In genomic region chr1:156054500-156055342, GRCh38 we compare ENCODE assay signal across 1 cellular context.
TF ChIP-seq lines count a peak whose summit lies in the region.

TSS of gene LAMTOR2 (plus strand) at chr1:156054782. CDS start at chr1:156054890, 108 bp downstream.

TF ChIP-seq in HepG2, 621 proteins besides CTCF, POLR2A, EP300 and RAD21 (continued from another document and continues in another):
- peak; percentile 68; the same call in 1 of the 2 replicates for TF ChIP-seq YEATS4 (CRISPR knock-in tag; IDR thresholded peaks at IDR 0.05; ENCODE audit: borderline replicate concordance)
- TF ChIP-seq FOXO1 (CRISPR knock-in tag; IDR thresholded peaks at IDR 0.05), result no peak
- no peak for TF ChIP-seq TAF15 (IDR thresholded peaks at IDR 0.05; ENCODE audit: low read depth, low read length, poor library complexity, severe bottlenecking)
- TF ChIP-seq, protein P1, sequence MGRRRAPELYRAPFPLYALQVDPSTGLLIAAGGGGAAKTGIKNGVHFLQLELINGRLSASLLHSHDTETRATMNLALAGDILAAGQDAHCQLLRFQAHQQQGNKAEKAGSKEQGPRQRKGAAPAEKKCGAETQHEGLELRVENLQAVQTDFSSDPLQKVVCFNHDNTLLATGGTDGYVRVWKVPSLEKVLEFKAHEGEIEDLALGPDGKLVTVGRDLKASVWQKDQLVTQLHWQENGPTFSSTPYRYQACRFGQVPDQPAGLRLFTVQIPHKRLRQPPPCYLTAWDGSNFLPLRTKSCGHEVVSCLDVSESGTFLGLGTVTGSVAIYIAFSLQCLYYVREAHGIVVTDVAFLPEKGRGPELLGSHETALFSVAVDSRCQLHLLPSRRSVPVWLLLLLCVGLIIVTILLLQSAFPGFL (CRISPR knock-in tag; IDR thresholded peaks at IDR 0.05), result no peak
- no peak for TF ChIP-seq CEBPZ (IDR thresholded peaks at IDR 0.05; ENCODE audit: low read length)
- TF ChIP-seq NAIF1 (CRISPR knock-in tag; IDR thresholded peaks at IDR 0.05; ENCODE audit: borderline replicate concordance), result no peak
- peak; percentile 73; the same call in 1 of the 2 replicates for TF ChIP-seq ZNF619 (CRISPR knock-in tag; IDR thresholded peaks at IDR 0.05)
- TF ChIP-seq KMT2A (CRISPR knock-in tag; IDR thresholded peaks at IDR 0.05), result peak; percentile 23; the same call in 1 of the 2 replicates
- TF ChIP-seq, protein P2, sequence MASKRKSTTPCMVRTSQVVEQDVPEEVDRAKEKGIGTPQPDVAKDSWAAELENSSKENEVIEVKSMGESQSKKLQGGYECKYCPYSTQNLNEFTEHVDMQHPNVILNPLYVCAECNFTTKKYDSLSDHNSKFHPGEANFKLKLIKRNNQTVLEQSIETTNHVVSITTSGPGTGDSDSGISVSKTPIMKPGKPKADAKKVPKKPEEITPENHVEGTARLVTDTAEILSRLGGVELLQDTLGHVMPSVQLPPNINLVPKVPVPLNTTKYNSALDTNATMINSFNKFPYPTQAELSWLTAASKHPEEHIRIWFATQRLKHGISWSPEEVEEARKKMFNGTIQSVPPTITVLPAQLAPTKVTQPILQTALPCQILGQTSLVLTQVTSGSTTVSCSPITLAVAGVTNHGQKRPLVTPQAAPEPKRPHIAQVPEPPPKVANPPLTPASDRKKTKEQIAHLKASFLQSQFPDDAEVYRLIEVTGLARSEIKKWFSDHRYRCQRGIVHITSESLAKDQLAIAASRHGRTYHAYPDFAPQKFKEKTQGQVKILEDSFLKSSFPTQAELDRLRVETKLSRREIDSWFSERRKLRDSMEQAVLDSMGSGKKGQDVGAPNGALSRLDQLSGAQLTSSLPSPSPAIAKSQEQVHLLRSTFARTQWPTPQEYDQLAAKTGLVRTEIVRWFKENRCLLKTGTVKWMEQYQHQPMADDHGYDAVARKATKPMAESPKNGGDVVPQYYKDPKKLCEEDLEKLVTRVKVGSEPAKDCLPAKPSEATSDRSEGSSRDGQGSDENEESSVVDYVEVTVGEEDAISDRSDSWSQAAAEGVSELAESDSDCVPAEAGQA (IDR thresholded peaks at IDR 0.05; ENCODE audit: low read depth), result no peak
- TF ChIP-seq, protein P2 (CRISPR knock-in tag; IDR thresholded peaks at IDR 0.05; ENCODE audit: borderline replicate concordance), result no peak
- TF ChIP-seq NFATC3 (CRISPR knock-in tag; IDR thresholded peaks at IDR 0.05), result peak; percentile 60; the same call in 1 of the 2 replicates
- TF ChIP-seq ATAD3A (CRISPR knock-in tag; IDR thresholded peaks at IDR 0.05), result no peak
- no peak for TF ChIP-seq ZNF790 (CRISPR knock-in tag; IDR thresholded peaks at IDR 0.05; ENCODE audit: borderline replicate concordance)
- no peak for TF ChIP-seq ETS1 (CRISPR knock-in tag; IDR thresholded peaks at IDR 0.05)
- TF ChIP-seq ZNF546 (CRISPR knock-in tag; conservative IDR thresholded peaks at IDR 0.05), result no peak; the same call in 1 of the 2 replicates
- TF ChIP-seq MTA3 (CRISPR knock-in tag; IDR thresholded peaks at IDR 0.05), result no peak
- TF ChIP-seq ZNF737 (CRISPR knock-in tag; IDR thresholded peaks at IDR 0.05; ENCODE audit: borderline replicate concordance), result no peak
- TF ChIP-seq KLF6 (CRISPR knock-in tag; IDR thresholded peaks at IDR 0.05), result no peak
- TF ChIP-seq, protein P3, sequence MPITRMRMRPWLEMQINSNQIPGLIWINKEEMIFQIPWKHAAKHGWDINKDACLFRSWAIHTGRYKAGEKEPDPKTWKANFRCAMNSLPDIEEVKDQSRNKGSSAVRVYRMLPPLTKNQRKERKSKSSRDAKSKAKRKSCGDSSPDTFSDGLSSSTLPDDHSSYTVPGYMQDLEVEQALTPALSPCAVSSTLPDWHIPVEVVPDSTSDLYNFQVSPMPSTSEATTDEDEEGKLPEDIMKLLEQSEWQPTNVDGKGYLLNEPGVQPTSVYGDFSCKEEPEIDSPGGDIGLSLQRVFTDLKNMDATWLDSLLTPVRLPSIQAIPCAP (CRISPR knock-in tag; IDR thresholded peaks at IDR 0.05; ENCODE audit: low read depth), result no peak
- TF ChIP-seq, protein P4, sequence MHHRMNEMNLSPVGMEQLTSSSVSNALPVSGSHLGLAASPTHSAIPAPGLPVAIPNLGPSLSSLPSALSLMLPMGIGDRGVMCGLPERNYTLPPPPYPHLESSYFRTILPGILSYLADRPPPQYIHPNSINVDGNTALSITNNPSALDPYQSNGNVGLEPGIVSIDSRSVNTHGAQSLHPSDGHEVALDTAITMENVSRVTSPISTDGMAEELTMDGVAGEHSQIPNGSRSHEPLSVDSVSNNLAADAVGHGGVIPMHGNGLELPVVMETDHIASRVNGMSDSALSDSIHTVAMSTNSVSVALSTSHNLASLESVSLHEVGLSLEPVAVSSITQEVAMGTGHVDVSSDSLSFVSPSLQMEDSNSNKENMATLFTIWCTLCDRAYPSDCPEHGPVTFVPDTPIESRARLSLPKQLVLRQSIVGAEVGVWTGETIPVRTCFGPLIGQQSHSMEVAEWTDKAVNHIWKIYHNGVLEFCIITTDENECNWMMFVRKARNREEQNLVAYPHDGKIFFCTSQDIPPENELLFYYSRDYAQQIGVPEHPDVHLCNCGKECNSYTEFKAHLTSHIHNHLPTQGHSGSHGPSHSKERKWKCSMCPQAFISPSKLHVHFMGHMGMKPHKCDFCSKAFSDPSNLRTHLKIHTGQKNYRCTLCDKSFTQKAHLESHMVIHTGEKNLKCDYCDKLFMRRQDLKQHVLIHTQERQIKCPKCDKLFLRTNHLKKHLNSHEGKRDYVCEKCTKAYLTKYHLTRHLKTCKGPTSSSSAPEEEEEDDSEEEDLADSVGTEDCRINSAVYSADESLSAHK (CRISPR knock-in tag; IDR thresholded peaks at IDR 0.05; ENCODE audit: borderline replicate concordance), result no peak
- no peak for TF ChIP-seq ZNF337 (CRISPR knock-in tag; IDR thresholded peaks at IDR 0.05; ENCODE audit: borderline replicate concordance, low read depth)
- no peak for TF ChIP-seq TOPORS (CRISPR knock-in tag; IDR thresholded peaks at IDR 0.05)
- TF ChIP-seq MYNN (CRISPR knock-in tag; IDR thresholded peaks at IDR 0.05; ENCODE audit: low read depth), result no peak
- no peak for TF ChIP-seq NBN (conservative IDR thresholded peaks at IDR 0.05)
- TF ChIP-seq, protein P5, sequence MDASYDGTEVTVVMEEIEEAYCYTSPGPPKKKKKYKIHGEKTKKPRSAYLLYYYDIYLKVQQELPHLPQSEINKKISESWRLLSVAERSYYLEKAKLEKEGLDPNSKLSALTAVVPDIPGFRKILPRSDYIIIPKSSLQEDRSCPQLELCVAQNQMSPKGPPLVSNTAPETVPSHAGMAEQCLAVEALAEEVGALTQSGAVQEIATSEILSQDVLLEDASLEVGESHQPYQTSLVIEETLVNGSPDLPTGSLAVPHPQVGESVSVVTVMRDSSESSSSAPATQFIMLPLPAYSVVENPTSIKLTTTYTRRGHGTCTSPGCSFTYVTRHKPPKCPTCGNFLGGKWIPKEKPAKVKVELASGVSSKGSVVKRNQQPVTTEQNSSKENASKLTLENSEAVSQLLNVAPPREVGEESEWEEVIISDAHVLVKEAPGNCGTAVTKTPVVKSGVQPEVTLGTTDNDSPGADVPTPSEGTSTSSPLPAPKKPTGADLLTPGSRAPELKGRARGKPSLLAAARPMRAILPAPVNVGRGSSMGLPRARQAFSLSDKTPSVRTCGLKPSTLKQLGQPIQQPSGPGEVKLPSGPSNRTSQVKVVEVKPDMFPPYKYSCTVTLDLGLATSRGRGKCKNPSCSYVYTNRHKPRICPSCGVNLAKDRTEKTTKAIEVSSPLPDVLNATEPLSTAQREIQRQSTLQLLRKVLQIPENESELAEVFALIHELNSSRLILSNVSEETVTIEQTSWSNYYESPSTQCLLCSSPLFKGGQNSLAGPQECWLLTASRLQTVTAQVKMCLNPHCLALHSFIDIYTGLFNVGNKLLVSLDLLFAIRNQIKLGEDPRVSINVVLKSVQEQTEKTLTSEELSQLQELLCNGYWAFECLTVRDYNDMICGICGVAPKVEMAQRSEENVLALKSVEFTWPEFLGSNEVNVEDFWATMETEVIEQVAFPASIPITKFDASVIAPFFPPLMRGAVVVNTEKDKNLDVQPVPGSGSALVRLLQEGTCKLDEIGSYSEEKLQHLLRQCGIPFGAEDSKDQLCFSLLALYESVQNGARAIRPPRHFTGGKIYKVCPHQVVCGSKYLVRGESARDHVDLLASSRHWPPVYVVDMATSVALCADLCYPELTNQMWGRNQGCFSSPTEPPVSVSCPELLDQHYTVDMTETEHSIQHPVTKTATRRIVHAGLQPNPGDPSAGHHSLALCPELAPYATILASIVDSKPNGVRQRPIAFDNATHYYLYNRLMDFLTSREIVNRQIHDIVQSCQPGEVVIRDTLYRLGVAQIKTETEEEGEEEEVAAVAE (CRISPR knock-in tag; IDR thresholded peaks at IDR 0.05; ENCODE audit: borderline replicate concordance), result peak; percentile 87; the same call in 1 of the 2 replicates
- no peak for TF ChIP-seq HMG20B (CRISPR knock-in tag; conservative IDR thresholded peaks at IDR 0.05)
- TF ChIP-seq ZBTB26 (CRISPR knock-in tag; IDR thresholded peaks at IDR 0.05; ENCODE audit: borderline replicate concordance), result 0 out of 2 replicates have a peak, but pooled peaks have one; percentile 26
- no peak for TF ChIP-seq JUNB (CRISPR knock-in tag; IDR thresholded peaks at IDR 0.05; ENCODE audit: borderline replicate concordance)
- no peak for TF ChIP-seq REXO4 (CRISPR knock-in tag; IDR thresholded peaks at IDR 0.05; ENCODE audit: borderline replicate concordance)
- TF ChIP-seq RXRA (CRISPR knock-in tag; IDR thresholded peaks at IDR 0.05), result 0 out of 2 replicates have a peak, but pooled peaks have one; percentile 27
- TF ChIP-seq ZNF614 (CRISPR knock-in tag; IDR thresholded peaks at IDR 0.05; ENCODE audit: borderline replicate concordance), result no peak
- peak; percentile 87 for TF ChIP-seq MTF1 (CRISPR knock-in tag; IDR thresholded peaks at IDR 0.05)
- TF ChIP-seq, protein P6, sequence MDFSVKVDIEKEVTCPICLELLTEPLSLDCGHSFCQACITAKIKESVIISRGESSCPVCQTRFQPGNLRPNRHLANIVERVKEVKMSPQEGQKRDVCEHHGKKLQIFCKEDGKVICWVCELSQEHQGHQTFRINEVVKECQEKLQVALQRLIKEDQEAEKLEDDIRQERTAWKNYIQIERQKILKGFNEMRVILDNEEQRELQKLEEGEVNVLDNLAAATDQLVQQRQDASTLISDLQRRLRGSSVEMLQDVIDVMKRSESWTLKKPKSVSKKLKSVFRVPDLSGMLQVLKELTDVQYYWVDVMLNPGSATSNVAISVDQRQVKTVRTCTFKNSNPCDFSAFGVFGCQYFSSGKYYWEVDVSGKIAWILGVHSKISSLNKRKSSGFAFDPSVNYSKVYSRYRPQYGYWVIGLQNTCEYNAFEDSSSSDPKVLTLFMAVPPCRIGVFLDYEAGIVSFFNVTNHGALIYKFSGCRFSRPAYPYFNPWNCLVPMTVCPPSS (IDR thresholded peaks at IDR 0.05), result no peak
- TF ChIP-seq TBL1XR1 (IDR thresholded peaks at IDR 0.05; ENCODE audit: borderline replicate concordance, low read length, partially characterized antibody), result peak; percentile 67
- no peak for TF ChIP-seq SKI (IDR thresholded peaks at IDR 0.05; ENCODE audit: partially characterized antibody)
- TF ChIP-seq HDAC6 (IDR thresholded peaks at IDR 0.05; ENCODE audit: low read depth, low read length), result no peak
